ENCODE assay signal across 24 cellular contexts in genomic region chr1:229641306-229641705, GRCh38.
"Had no signal": no experiment of that assay in that cellular context is flagged by ENCODE, and none has a peak within 500 bp of the region (broad histone marks: within the 10 kb centered on the region; RNA-seq: fewer than 3 reads in every experiment).

No MANE protein-coding gene starts in this region.

- H3K9ac ChIP-seq: KMS-11 had no signal

- H3K4me3 ChIP-seq: adrenal gland, breast epithelium had no signal

- H3K4me1 ChIP-seq: adrenal gland, breast epithelium had no signal

- H3K4me2 ChIP-seq: KMS-11 had no signal

- H3K27me3 ChIP-seq: adrenal gland, breast epithelium had no signal

- FAIRE-seq: RCC 7860, TTC549 had no signal

- H3K9me3 ChIP-seq: adrenal gland, breast epithelium had no signal

- ATAC-seq: PC-3 had no signal

- DNase-seq: activated B cell treated with CpG ODN at 0.5 μM for 24 hours; activated CD4-positive, alpha-beta T cell treated with anti-CD3 and anti-CD28 coated beads for 1 hour; activated CD4-positive, alpha-beta T cell treated with anti-CD3 and anti-CD28 coated beads, Interleukin-2, amount 10 ng/mL, durations not matched to agents 24 days and 14 days; activated CD4-positive, alpha-beta T cell treated with anti-CD3 and anti-CD28 coated beads, Interleukin-2, amount 50 U/mL, for 48 hours; activated naive CD4-positive, alpha-beta T cell treated with anti-CD3 and anti-CD28 coated beads, Interleukin-2, amount 50 U/mL, for 16 hours; activated naive CD8-positive, alpha-beta T cell treated with anti-CD3 and anti-CD28 coated beads, Interleukin-2, amount 10 ng/mL, durations not matched to agents 7 days and 5 days; activated T-cell treated with anti-CD3 and anti-CD28 coated beads for 4 hours; adrenal gland; anterior cingulate cortex; central memory CD4-positive, alpha-beta T cell; MV-4-11; NCI-H1417 treated with DMSO at 0.1 percent for 48 hours; NCI-H187; NCI-H446 treated with DMSO at 0.1 percent for 48 hours; NCI-H524 treated with DMSO at 0.1 percent for 48 hours; NCI-H748 treated with DMSO at 0.1 percent for 48 hours; PC-3; SIG-M5; T-helper 2 cell; T1000 had no signal

- H3K27ac ChIP-seq: adrenal gland, breast epithelium, KMS-11 had no signal
